Comparison of ENCODE assay signal across 11 cellular contexts in the genomic region with DNA sequence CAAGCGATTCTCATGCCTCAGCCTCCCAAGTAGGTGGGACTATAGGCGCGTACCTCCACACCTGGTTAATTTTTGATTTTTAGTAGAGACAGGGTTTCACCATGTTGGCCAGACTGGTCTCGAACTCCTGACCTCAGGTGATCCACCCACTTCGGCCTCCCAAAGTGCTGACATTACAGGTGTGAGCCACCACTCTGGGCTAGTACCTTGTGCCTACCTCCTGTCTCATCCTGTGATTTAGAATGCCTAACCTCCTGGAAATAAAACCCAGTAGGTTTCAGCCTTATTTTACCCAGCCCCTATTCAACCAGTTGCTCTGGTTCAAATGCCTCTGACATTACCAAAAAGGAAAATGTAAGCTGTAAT. TPM values are rescaled to one million over a fixed set of nuclear protein-coding genes. Genes with fewer than 3 reads are reported as not detected.
"Had no signal": no experiment of that assay in that cellular context is flagged by ENCODE, and none has a peak within 500 bp of the region (broad histone marks: within the 10 kb centered on the region; RNA-seq: fewer than 3 reads in every experiment).

No MANE protein-coding gene starts in this region.

RNA-seq across cellular contexts. Expression of gene TMC2, which starts 10.2 kb away (rescaled TPM):
- total RNA-seq: esophagus mucosa, glomerular endothelial cell, kidney, left lobe of liver, lung microvascular endothelial cell, osteocyte, right atrium auricular region, smooth muscle cell, stomach, ureter, vagina had no signal
- polyA plus RNA-seq: smooth muscle cell had no signal
